In the genomic region with DNA sequence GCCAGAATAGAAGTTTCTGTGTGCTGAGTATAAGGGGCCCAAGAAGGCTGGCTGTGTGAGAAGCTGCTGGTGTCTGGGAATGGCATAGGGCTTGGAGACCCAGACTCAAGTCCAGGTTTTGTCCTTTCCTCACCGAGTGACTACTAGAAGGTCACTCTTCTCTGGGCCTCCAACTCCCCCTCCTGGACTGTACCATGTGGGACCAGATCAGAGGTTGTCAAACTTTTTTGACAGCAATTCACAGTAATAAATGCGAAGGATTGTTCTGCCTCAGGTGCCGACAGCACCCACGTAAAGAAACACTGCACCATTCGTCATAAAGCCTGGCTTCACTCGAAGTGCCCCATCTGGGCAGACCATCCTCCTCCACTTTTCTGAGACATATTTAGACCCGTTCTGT, we compare ENCODE assay signal across 2 cellular contexts.
TF ChIP-seq lines count a peak whose summit lies in the region.

No MANE protein-coding gene starts in this region.

TF ChIP-seq in HEK293, 187 proteins besides CTCF, POLR2A, EP300 and RAD21:
- TF ChIP-seq SP2 (tag by site-specific recombination; IDR thresholded peaks at IDR 0.05), result no peak
- TF ChIP-seq, protein P1, sequence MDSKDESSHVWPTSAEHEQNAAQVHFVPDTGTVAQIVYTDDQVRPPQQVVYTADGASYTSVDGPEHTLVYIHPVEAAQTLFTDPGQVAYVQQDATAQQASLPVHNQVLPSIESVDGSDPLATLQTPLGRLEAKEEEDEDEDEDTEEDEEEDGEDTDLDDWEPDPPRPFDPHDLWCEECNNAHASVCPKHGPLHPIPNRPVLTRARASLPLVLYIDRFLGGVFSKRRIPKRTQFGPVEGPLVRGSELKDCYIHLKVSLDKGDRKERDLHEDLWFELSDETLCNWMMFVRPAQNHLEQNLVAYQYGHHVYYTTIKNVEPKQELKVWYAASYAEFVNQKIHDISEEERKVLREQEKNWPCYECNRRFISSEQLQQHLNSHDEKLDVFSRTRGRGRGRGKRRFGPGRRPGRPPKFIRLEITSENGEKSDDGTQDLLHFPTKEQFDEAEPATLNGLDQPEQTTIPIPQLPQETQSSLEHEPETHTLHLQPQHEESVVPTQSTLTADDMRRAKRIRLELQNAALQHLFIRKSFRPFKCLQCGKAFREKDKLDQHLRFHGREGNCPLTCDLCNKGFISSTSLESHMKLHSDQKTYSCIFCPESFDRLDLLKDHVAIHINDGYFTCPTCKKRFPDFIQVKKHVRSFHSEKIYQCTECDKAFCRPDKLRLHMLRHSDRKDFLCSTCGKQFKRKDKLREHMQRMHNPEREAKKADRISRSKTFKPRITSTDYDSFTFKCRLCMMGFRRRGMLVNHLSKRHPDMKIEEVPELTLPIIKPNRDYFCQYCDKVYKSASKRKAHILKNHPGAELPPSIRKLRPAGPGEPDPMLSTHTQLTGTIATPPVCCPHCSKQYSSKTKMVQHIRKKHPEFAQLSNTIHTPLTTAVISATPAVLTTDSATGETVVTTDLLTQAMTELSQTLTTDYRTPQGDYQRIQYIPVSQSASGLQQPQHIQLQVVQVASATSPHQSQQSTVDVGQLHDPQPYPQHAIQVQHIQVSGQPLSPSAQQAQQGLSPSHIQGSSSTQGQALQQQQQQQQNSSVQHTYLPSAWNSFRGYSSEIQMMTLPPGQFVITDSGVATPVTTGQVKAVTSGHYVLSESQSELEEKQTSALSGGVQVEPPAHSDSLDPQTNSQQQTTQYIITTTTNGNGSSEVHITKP (tag by site-specific recombination; IDR thresholded peaks at IDR 0.05), result peak; percentile 60

TF ChIP-seq in K562, 482 proteins besides CTCF, POLR2A, EP300 and RAD21:
- TF ChIP-seq FIP1L1 (IDR thresholded peaks at IDR 0.05; ENCODE audit: low read depth, low read length, poor library complexity, severe bottlenecking), result no peak
- TF ChIP-seq, protein P2, sequence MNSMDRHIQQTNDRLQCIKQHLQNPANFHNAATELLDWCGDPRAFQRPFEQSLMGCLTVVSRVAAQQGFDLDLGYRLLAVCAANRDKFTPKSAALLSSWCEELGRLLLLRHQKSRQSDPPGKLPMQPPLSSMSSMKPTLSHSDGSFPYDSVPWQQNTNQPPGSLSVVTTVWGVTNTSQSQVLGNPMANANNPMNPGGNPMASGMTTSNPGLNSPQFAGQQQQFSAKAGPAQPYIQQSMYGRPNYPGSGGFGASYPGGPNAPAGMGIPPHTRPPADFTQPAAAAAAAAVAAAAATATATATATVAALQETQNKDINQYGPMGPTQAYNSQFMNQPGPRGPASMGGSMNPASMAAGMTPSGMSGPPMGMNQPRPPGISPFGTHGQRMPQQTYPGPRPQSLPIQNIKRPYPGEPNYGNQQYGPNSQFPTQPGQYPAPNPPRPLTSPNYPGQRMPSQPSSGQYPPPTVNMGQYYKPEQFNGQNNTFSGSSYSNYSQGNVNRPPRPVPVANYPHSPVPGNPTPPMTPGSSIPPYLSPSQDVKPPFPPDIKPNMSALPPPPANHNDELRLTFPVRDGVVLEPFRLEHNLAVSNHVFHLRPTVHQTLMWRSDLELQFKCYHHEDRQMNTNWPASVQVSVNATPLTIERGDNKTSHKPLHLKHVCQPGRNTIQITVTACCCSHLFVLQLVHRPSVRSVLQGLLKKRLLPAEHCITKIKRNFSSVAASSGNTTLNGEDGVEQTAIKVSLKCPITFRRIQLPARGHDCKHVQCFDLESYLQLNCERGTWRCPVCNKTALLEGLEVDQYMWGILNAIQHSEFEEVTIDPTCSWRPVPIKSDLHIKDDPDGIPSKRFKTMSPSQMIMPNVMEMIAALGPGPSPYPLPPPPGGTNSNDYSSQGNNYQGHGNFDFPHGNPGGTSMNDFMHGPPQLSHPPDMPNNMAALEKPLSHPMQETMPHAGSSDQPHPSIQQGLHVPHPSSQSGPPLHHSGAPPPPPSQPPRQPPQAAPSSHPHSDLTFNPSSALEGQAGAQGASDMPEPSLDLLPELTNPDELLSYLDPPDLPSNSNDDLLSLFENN (IDR thresholded peaks at IDR 0.05; ENCODE audit: low read depth in 2 of 2, low read length in 2 of 2), result no peak
- TF ChIP-seq ZNF239 (CRISPR knock-in tag; IDR thresholded peaks at IDR 0.05), result no peak
- TF ChIP-seq, protein P1 (IDR thresholded peaks at IDR 0.05; ENCODE audit: partially characterized antibody), result peak; percentile 90
- TF ChIP-seq, protein P3, sequence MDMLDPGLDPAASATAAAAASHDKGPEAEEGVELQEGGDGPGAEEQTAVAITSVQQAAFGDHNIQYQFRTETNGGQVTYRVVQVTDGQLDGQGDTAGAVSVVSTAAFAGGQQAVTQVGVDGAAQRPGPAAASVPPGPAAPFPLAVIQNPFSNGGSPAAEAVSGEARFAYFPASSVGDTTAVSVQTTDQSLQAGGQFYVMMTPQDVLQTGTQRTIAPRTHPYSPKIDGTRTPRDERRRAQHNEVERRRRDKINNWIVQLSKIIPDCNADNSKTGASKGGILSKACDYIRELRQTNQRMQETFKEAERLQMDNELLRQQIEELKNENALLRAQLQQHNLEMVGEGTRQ (CRISPR knock-in tag; IDR thresholded peaks at IDR 0.05), result no peak
